Comparison of ENCODE assay signal across 26 cellular contexts in the genomic region with DNA sequence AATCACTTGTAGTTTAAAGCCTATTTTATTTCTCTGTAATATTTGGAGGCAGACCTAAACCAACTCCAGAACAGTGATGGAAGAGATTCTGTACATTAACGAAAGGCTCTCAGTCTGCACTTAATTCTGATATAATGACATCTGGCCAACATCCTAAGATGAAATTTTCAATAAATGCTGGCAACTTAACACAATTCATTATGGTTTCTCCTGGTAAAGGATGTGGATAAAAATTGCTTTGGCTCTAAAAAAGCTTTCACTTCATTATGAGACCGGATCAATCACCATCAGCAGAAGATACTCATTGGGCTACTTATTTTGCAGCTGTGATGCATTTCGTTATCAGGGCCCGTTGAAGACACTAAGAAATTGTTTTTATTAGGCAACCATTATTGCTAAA.
"Had no signal": no experiment of that assay in that cellular context is flagged by ENCODE, and none has a peak within 500 bp of the region (broad histone marks: within the 10 kb centered on the region; RNA-seq: fewer than 3 reads in every experiment).

No MANE protein-coding gene starts in this region.

- H3K36me3 ChIP-seq: stomach, suprapubic skin, thoracic aorta, thyroid gland, tibial artery, tibial nerve, transverse colon, upper lobe of left lung, upper lobe of right lung, uterus, vagina had no signal

- DNase-seq: stimulated activated CD4-positive, alpha-beta T cell treated with anti-CD3 and anti-CD28 coated beads, Interleukin-2, amount 100 ng/mL, for 48 hours; stimulated activated CD4-positive, alpha-beta T cell treated with anti-CD3 and anti-CD28 coated beads, Interleukin-4, amount 100 ng/mL, for 1 hour; stimulated activated CD4-positive, alpha-beta T cell treated with anti-CD3 and anti-CD28 coated beads, Interleukin-4, amount 100 ng/mL, for 24 hours; stimulated activated CD4-positive, alpha-beta T cell treated with anti-CD3 and anti-CD28 coated beads, Interleukin-4, amount 100 ng/mL, for 4 hours; stimulated activated CD8-positive, alpha-beta memory T cell treated with anti-CD3 and anti-CD28 coated beads, Interleukin-4, amount 100 ng/mL, for 48 hours; stimulated activated naive B cell treated with anti-CD40 and anti-IgM and Interleukin-4, amounts not matched to agents 10 μg/mL and 1 μg/mL and 100 μg/mL, for 72 hours; stimulated activated naive CD4-positive, alpha-beta T cell; stimulated activated naive CD4-positive, alpha-beta T cell treated with Interleukin-2 at 50 U/mL for 16 hours; stimulated activated naive CD8-positive, alpha-beta T cell treated with anti-CD3 and anti-CD28 coated beads, Interleukin-15, amount 100 ng/mL, for 72 hours; stimulated activated naive CD8-positive, alpha-beta T cell treated with anti-CD3 and anti-CD28 coated beads, Interleukin-15, Interleukin-2, amounts not matched to agents 100 U/mL and 50 U/mL, for 24 hours; stomach; substantia nigra; testis; thyroid gland; tibial artery; transverse colon; trophoblast cell; upper lobe of left lung; upper lobe of right lung; uterus had no signal

- H3K4me1 ChIP-seq: stomach, suprapubic skin, testis, thyroid gland, tibial artery, tibial nerve, transverse colon, upper lobe of left lung, upper lobe of right lung, uterus, vagina had no signal

- H3K4me3 ChIP-seq: stomach, suprapubic skin, testis, thoracic aorta, thyroid gland, tibial artery, tibial nerve, transverse colon, upper lobe of left lung, upper lobe of right lung, uterus, vagina had no signal

- H3K27me3 ChIP-seq: stomach, suprapubic skin, testis, thyroid gland, tibial artery, tibial nerve, transverse colon, upper lobe of left lung, upper lobe of right lung, uterus, vagina had no signal

- ATAC-seq: stimulated activated effector memory CD8-positive, alpha-beta T cell treated with anti-CD3 and anti-CD28 coated beads, Interleukin-12 subunit alpha, Interleukin-12 subunit beta, amount 100 ng/mL, for 72 hours; stimulated activated memory B cell treated with anti-CD40 and anti-IgM and Interleukin-4, amounts not matched to agents 10 μg/mL and 1 μg/mL and 100 μg/mL, for 72 hours; stimulated activated naive B cell treated with anti-CD40 and anti-IgM and Interleukin-4, amounts not matched to agents 10 μg/mL and 1 μg/mL and 100 μg/mL, for 72 hours; stimulated activated naive CD8-positive, alpha-beta T cell treated with anti-CD3 and anti-CD28 coated beads, Interleukin-15, amount 100 ng/mL, for 72 hours; stimulated activated naive CD8-positive, alpha-beta T cell treated with anti-CD3 and anti-CD28 coated beads, Interleukin-15, Interleukin-2, amounts not matched to agents 100 U/mL and 50 U/mL, for 24 hours; upper lobe of right lung had no signal

- H3K9me3 ChIP-seq: stomach, suprapubic skin, testis, thoracic aorta, thyroid gland, tibial artery, tibial nerve, transverse colon, upper lobe of left lung, upper lobe of right lung, uterus, vagina had no signal

- H3K27ac ChIP-seq: stomach, suprapubic skin, testis, thoracic aorta, thyroid gland, tibial artery, tibial nerve, transverse colon, upper lobe of left lung, upper lobe of right lung, uterus, vagina had no signal
